Comparison of ENCODE assay signal across 1 cellular context in the genomic region with DNA sequence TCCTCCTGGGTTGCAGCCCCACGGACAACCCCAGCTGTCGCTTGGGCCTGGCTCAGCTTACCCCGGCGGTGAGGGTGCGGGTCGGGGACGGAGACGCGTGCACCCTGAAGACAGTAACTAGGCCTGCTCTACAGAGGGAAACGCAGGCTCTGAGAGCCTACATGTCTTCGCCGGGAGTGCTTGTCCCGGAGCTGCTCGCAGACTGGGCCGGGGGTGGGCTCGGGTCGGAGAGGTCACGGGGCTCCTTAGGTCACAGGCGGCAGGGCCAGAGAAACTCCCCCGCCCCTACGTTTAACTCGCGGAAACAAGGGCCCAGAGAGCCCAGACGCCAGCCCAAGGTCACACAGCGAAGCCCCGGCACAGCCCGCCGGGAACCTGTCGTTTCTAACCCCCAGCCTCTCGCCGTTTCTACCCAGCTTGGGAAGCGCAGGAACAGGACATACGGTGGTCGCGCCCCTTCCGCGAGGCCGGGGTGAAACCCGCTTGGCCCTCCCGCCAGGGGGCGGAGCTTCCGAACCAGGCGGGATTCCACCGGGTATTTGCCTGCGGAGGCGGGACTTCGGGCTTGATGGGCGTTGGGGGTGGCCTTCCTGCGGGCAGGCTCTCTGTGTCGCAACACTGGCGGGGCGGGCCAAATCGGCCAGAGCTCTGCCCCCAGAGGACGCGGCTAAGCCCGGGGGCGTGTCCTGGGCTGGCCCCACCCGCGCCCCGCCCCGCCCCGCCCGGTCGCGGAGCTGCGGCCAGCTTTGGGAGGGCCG.
TF ChIP-seq lines count a peak whose summit lies in the region.

A gene with protein sequence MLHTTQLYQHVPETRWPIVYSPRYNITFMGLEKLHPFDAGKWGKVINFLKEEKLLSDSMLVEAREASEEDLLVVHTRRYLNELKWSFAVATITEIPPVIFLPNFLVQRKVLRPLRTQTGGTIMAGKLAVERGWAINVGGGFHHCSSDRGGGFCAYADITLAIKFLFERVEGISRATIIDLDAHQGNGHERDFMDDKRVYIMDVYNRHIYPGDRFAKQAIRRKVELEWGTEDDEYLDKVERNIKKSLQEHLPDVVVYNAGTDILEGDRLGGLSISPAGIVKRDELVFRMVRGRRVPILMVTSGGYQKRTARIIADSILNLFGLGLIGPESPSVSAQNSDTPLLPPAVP (plus strand): TSS at position 725 of the 758 bp plus-strand sequence. CDS start 42 bp downstream, outside the sequence.

TF ChIP-seq in K562, 482 proteins besides CTCF, POLR2A, EP300 and RAD21 (continued from another document and continues in another):
- TF ChIP-seq ZNF274 (IDR thresholded peaks at IDR 0.05; ENCODE audit: borderline replicate concordance, low read depth, low read length) (no peak), ELF1 (tag; IDR thresholded peaks at IDR 0.05) (no peak), EHMT2 (IDR thresholded peaks at IDR 0.05) (no peak), PML (IDR thresholded peaks at IDR 0.05; ENCODE audit: low read length) (peak; percentile 20; the same call in 1 of the 2 replicates), FOXP1 (CRISPR knock-in tag; IDR thresholded peaks at IDR 0.05) (peak; percentile 85), RBM14 (IDR thresholded peaks at IDR 0.05; ENCODE audit: borderline replicate concordance, insufficient read depth, low read depth, low read length) (no peak), TCF7L2 (IDR thresholded peaks at IDR 0.05; ENCODE audit: low read depth, low read length) (no peak), HCFC1 (IDR thresholded peaks at IDR 0.05; ENCODE audit: low read depth, low read length) (peak; percentile 15; the same call in 1 of the 2 replicates), SIRT6 (IDR thresholded peaks at IDR 0.05; ENCODE audit: low read depth, low read length) (no peak), ZNF316 (IDR thresholded peaks at IDR 0.05) (peak; percentile 76), ZFPM2 (CRISPR knock-in tag; IDR thresholded peaks at IDR 0.05) (peak; percentile 86; the same call in 1 of the 2 replicates), CBX5 (IDR thresholded peaks at IDR 0.05; ENCODE audit: borderline replicate concordance, low read depth) (no peak), RNF2 (IDR thresholded peaks at IDR 0.05) (no peak), KDM5B (IDR thresholded peaks at IDR 0.05; ENCODE audit: insufficient replicate concordance, low read depth, low read length) (no peak), NR2C1 (IDR thresholded peaks at IDR 0.05) (no peak), NR2C1 (tag; IDR thresholded peaks at IDR 0.05) (peak; percentile 65), CAMTA2 (CRISPR knock-in tag; conservative IDR thresholded peaks at IDR 0.05) (peak; percentile 13; the same call in 1 of the 2 replicates), KDM1A (IDR thresholded peaks at IDR 0.05) (peak; percentile 81 to 95), JUND (IDR thresholded peaks at IDR 0.05; ENCODE audit: borderline replicate concordance, low read depth, low read length) (no peak), JUND (tag; IDR thresholded peaks at IDR 0.05; ENCODE audit: borderline replicate concordance, low read depth, low read length) (no peak; the same call in 2 of the 3 replicates), KDM4B (IDR thresholded peaks at IDR 0.05; ENCODE audit: borderline replicate concordance in 2 of 2, low read depth in 1 of 2) (no peak), CCAR2 (IDR thresholded peaks at IDR 0.05; ENCODE audit: low read depth, low read length) (no peak), GATAD2B (IDR thresholded peaks at IDR 0.05; ENCODE audit: borderline replicate concordance) (0 out of 2 replicates have a peak, but pooled peaks have one; percentile 45), ZNF41 (CRISPR knock-in tag; conservative IDR thresholded peaks at IDR 0.05) (no peak), ZNF121 (CRISPR knock-in tag; conservative IDR thresholded peaks at IDR 0.05) (no peak), TBP (optimal IDR thresholded peaks at IDR 0.05; ENCODE audit: low read depth, low read length) (peak; percentile 73), SMARCA5 (IDR thresholded peaks at IDR 0.05) (peak; percentile 97), ZNF174 (CRISPR knock-in tag; IDR thresholded peaks at IDR 0.05) (no peak), EGR1 (conservative IDR thresholded peaks at IDR 0.05) (peak; percentile 60)
- TF ChIP-seq, protein P1, sequence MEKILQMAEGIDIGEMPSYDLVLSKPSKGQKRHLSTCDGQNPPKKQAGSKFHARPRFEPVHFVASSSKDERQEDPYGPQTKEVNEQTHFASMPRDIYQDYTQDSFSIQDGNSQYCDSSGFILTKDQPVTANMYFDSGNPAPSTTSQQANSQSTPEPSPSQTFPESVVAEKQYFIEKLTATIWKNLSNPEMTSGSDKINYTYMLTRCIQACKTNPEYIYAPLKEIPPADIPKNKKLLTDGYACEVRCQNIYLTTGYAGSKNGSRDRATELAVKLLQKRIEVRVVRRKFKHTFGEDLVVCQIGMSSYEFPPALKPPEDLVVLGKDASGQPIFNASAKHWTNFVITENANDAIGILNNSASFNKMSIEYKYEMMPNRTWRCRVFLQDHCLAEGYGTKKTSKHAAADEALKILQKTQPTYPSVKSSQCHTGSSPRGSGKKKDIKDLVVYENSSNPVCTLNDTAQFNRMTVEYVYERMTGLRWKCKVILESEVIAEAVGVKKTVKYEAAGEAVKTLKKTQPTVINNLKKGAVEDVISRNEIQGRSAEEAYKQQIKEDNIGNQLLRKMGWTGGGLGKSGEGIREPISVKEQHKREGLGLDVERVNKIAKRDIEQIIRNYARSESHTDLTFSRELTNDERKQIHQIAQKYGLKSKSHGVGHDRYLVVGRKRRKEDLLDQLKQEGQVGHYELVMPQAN (IDR thresholded peaks at IDR 0.05; ENCODE audit: borderline replicate concordance) = peak; percentile 20; the same call in 1 of the 2 replicates
- TF ChIP-seq, protein P2, sequence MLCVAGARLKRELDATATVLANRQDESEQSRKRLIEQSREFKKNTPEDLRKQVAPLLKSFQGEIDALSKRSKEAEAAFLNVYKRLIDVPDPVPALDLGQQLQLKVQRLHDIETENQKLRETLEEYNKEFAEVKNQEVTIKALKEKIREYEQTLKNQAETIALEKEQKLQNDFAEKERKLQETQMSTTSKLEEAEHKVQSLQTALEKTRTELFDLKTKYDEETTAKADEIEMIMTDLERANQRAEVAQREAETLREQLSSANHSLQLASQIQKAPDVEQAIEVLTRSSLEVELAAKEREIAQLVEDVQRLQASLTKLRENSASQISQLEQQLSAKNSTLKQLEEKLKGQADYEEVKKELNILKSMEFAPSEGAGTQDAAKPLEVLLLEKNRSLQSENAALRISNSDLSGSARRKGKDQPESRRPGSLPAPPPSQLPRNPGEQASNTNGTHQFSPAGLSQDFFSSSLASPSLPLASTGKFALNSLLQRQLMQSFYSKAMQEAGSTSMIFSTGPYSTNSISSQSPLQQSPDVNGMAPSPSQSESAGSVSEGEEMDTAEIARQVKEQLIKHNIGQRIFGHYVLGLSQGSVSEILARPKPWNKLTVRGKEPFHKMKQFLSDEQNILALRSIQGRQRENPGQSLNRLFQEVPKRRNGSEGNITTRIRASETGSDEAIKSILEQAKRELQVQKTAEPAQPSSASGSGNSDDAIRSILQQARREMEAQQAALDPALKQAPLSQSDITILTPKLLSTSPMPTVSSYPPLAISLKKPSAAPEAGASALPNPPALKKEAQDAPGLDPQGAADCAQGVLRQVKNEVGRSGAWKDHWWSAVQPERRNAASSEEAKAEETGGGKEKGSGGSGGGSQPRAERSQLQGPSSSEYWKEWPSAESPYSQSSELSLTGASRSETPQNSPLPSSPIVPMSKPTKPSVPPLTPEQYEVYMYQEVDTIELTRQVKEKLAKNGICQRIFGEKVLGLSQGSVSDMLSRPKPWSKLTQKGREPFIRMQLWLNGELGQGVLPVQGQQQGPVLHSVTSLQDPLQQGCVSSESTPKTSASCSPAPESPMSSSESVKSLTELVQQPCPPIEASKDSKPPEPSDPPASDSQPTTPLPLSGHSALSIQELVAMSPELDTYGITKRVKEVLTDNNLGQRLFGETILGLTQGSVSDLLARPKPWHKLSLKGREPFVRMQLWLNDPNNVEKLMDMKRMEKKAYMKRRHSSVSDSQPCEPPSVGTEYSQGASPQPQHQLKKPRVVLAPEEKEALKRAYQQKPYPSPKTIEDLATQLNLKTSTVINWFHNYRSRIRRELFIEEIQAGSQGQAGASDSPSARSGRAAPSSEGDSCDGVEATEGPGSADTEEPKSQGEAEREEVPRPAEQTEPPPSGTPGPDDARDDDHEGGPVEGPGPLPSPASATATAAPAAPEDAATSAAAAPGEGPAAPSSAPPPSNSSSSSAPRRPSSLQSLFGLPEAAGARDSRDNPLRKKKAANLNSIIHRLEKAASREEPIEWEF (CRISPR knock-in tag; IDR thresholded peaks at IDR 0.05) = no peak
- TF ChIP-seq, protein P3, sequence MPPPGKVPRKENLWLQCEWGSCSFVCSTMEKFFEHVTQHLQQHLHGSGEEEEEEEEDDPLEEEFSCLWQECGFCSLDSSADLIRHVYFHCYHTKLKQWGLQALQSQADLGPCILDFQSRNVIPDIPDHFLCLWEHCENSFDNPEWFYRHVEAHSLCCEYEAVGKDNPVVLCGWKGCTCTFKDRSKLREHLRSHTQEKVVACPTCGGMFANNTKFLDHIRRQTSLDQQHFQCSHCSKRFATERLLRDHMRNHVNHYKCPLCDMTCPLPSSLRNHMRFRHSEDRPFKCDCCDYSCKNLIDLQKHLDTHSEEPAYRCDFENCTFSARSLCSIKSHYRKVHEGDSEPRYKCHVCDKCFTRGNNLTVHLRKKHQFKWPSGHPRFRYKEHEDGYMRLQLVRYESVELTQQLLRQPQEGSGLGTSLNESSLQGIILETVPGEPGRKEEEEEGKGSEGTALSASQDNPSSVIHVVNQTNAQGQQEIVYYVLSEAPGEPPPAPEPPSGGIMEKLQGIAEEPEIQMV (tag; conservative IDR thresholded peaks at IDR 0.05; ENCODE audit: low read depth) = no peak
- TF ChIP-seq, protein P4, sequence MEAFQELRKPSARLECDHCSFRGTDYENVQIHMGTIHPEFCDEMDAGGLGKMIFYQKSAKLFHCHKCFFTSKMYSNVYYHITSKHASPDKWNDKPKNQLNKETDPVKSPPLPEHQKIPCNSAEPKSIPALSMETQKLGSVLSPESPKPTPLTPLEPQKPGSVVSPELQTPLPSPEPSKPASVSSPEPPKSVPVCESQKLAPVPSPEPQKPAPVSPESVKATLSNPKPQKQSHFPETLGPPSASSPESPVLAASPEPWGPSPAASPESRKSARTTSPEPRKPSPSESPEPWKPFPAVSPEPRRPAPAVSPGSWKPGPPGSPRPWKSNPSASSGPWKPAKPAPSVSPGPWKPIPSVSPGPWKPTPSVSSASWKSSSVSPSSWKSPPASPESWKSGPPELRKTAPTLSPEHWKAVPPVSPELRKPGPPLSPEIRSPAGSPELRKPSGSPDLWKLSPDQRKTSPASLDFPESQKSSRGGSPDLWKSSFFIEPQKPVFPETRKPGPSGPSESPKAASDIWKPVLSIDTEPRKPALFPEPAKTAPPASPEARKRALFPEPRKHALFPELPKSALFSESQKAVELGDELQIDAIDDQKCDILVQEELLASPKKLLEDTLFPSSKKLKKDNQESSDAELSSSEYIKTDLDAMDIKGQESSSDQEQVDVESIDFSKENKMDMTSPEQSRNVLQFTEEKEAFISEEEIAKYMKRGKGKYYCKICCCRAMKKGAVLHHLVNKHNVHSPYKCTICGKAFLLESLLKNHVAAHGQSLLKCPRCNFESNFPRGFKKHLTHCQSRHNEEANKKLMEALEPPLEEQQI (IDR thresholded peaks at IDR 0.05) = no peak
- TF ChIP-seq, protein P5, sequence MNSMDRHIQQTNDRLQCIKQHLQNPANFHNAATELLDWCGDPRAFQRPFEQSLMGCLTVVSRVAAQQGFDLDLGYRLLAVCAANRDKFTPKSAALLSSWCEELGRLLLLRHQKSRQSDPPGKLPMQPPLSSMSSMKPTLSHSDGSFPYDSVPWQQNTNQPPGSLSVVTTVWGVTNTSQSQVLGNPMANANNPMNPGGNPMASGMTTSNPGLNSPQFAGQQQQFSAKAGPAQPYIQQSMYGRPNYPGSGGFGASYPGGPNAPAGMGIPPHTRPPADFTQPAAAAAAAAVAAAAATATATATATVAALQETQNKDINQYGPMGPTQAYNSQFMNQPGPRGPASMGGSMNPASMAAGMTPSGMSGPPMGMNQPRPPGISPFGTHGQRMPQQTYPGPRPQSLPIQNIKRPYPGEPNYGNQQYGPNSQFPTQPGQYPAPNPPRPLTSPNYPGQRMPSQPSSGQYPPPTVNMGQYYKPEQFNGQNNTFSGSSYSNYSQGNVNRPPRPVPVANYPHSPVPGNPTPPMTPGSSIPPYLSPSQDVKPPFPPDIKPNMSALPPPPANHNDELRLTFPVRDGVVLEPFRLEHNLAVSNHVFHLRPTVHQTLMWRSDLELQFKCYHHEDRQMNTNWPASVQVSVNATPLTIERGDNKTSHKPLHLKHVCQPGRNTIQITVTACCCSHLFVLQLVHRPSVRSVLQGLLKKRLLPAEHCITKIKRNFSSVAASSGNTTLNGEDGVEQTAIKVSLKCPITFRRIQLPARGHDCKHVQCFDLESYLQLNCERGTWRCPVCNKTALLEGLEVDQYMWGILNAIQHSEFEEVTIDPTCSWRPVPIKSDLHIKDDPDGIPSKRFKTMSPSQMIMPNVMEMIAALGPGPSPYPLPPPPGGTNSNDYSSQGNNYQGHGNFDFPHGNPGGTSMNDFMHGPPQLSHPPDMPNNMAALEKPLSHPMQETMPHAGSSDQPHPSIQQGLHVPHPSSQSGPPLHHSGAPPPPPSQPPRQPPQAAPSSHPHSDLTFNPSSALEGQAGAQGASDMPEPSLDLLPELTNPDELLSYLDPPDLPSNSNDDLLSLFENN (IDR thresholded peaks at IDR 0.05; ENCODE audit: low read depth in 2 of 2, low read length in 2 of 2) = no peak
- TF ChIP-seq, protein P6, sequence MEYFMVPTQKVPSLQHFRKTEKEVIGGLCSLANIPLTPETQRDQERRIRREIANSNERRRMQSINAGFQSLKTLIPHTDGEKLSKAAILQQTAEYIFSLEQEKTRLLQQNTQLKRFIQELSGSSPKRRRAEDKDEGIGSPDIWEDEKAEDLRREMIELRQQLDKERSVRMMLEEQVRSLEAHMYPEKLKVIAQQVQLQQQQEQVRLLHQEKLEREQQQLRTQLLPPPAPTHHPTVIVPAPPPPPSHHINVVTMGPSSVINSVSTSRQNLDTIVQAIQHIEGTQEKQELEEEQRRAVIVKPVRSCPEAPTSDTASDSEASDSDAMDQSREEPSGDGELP (CRISPR knock-in tag; IDR thresholded peaks at IDR 0.05; ENCODE audit: borderline replicate concordance) = peak; percentile 78; the same call in 1 of the 2 replicates
- TF ChIP-seq, protein P7, sequence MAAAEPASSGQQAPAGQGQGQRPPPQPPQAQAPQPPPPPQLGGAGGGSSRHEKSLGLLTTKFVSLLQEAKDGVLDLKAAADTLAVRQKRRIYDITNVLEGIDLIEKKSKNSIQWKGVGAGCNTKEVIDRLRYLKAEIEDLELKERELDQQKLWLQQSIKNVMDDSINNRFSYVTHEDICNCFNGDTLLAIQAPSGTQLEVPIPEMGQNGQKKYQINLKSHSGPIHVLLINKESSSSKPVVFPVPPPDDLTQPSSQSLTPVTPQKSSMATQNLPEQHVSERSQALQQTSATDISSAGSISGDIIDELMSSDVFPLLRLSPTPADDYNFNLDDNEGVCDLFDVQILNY (CRISPR knock-in tag; IDR thresholded peaks at IDR 0.05) = no peak
- TF ChIP-seq, protein P8, sequence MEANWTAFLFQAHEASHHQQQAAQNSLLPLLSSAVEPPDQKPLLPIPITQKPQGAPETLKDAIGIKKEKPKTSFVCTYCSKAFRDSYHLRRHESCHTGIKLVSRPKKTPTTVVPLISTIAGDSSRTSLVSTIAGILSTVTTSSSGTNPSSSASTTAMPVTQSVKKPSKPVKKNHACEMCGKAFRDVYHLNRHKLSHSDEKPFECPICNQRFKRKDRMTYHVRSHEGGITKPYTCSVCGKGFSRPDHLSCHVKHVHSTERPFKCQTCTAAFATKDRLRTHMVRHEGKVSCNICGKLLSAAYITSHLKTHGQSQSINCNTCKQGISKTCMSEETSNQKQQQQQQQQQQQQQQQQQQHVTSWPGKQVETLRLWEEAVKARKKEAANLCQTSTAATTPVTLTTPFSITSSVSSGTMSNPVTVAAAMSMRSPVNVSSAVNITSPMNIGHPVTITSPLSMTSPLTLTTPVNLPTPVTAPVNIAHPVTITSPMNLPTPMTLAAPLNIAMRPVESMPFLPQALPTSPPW (CRISPR knock-in tag; IDR thresholded peaks at IDR 0.05) = peak; percentile 87
